Comparison of ENCODE assay signal across 8 cellular contexts in genomic region chr22:21629262-21630149, GRCh38. TPM values are rescaled to one million over a fixed set of nuclear protein-coding genes. Genes with fewer than 3 reads are reported as not detected.
DNase-seq lines count a peak whose midpoint lies in the region; ATAC-seq and TF ChIP-seq lines count a peak whose summit lies in the region.

Gene YDJC, minus strand, starts transcription at chr22:21630022. Its CDS starts 8 bp downstream, at chr22:21630014.

- peaks cover 0 to 4% (median 0%) of the 10 kb centered on the region in 4 donors for H3K36me3 ChIP-seq in liver (ENCODE audit: control insufficient read depth in 4 of 4, insufficient read depth in 3 of 4, low read depth in 1 of 4, low read length in 3 of 4)

- DNase-seq in CD1c-positive myeloid dendritic cell (ENCODE audit: extremely low spot score) (peak; percentile 97), NCI-H748 (lab: John Stamatoyannopoulos, UW; ENCODE audit: unreplicated experiment) (peak; percentile 88)
- peak; percentile 96 for DNase-seq in activated CD4-positive, alpha-beta T cell treated with anti-CD3 and anti-CD28 coated beads, Interleukin-2, amount 50 U/mL, for 1 hour
- DNase-seq in stimulated activated CD4-positive, alpha-beta T cell treated with anti-CD3 and anti-CD28 coated beads, Interleukin-4, amount 100 ng/mL, for 1 hour, result peak; percentile 97

- peak; percentile 83 for ATAC-seq in GM19395 (IDR thresholded peaks at IDR 0.05; ENCODE audit: unreplicated experiment)
- peak; percentile 53 for ATAC-seq in HG03558 (IDR thresholded peaks at IDR 0.05; ENCODE audit: extremely low read depth, unreplicated experiment)

- no peaks in the 10 kb centered on the region for H3K9me3 ChIP-seq in liver (ENCODE audit: control insufficient read depth in 4 of 4, low read length in 3 of 4)

- H3K27ac ChIP-seq in liver (ENCODE audit: low read depth in 1 of 2, low read length in 2 of 2), result peak within 1 kb of the TSS; percentile 78 to 80

- peak within 1 kb of the TSS; percentile 90 for H3K27ac Mint-ChIP-seq in dendritic cell treated with granulocyte-macrophage colony-stimulating factor and Interleukin-4, amounts not matched to agents 40 ng/mL and 50 ng/mL, for 4 days

- H3K4me3 Mint-ChIP-seq in dendritic cell treated with granulocyte-macrophage colony-stimulating factor and Interleukin-4, amounts not matched to agents 40 ng/mL and 50 ng/mL, for 4 days, result peak within 1 kb of the TSS; percentile 91

- WGBS in liver, result under 1% methylated on average over 93 of the region's 93 CpGs

- peaks cover 52% of the 10 kb centered on the region for H3K36me3 Mint-ChIP-seq in dendritic cell treated with granulocyte-macrophage colony-stimulating factor and Interleukin-4, amounts not matched to agents 40 ng/mL and 50 ng/mL, for 4 days (ENCODE audit: low read depth)

- peaks cover 54% of the 10 kb centered on the region for H3K4me1 Mint-ChIP-seq in dendritic cell treated with granulocyte-macrophage colony-stimulating factor and Interleukin-4, amounts not matched to agents 40 ng/mL and 50 ng/mL, for 4 days (ENCODE audit: low read depth)

- peak; percentile 38 for TF ChIP-seq CTCF in liver (IDR thresholded peaks at IDR 0.05; ENCODE audit: low read depth, low read length, missing input control)

- peaks cover 6% of the 10 kb centered on the region for H3K9me3 Mint-ChIP-seq in dendritic cell treated with granulocyte-macrophage colony-stimulating factor and Interleukin-4, amounts not matched to agents 40 ng/mL and 50 ng/mL, for 4 days

- intact Hi-C loops in dendritic cell treated with granulocyte-macrophage colony-stimulating factor and Interleukin-4, amounts not matched to agents 40 ng/mL and 50 ng/mL, for 4 days (cut with micrococcal nuclease), result loop anchor here (1.0 kb wide), 1 partner anchor 12 kb away; no protein-coding TSS in a partner anchor

- no peaks in the 10 kb centered on the region for H3K27me3 Mint-ChIP-seq in dendritic cell treated with granulocyte-macrophage colony-stimulating factor and Interleukin-4, amounts not matched to agents 40 ng/mL and 50 ng/mL, for 4 days

- H3K4me3 ChIP-seq in liver (ENCODE audit: low read depth in 1 of 3, low read length in 3 of 3), result peak within 1 kb of the TSS; percentile 85 to 99 (median 95)

- TF ChIP-seq RAD21 in liver (IDR thresholded peaks at IDR 0.05), result peak in 1 of 2 donors; percentile 9

- H3K9ac ChIP-seq in liver (ENCODE audit: low read depth in 1 of 2, low read length in 2 of 2), result peak within 1 kb of the TSS; percentile 11 to 48

- H3K27me3 ChIP-seq in liver (ENCODE audit: control insufficient read depth in 4 of 4, insufficient read depth in 4 of 4, low read length in 3 of 4), result no peaks in the 10 kb centered on the region

- H3K4me1 ChIP-seq in liver (ENCODE audit: control insufficient read depth in 4 of 4, insufficient read depth in 4 of 4, low read length in 3 of 4), result peaks cover 3 to 20% (median 9%) of the 10 kb centered on the region in 4 donors

TF ChIP-seq in liver, 16 proteins besides CTCF, POLR2A, EP300 and RAD21:
- TF ChIP-seq FOXA2 (IDR thresholded peaks at IDR 0.05) (no peak), GABPA (IDR thresholded peaks at IDR 0.05 in 1 of 2, conservative IDR thresholded peaks at IDR 0.05 in 1 of 2) (peak in 1 of 2 donors; percentile 48), HNF4G (IDR thresholded peaks at IDR 0.05) (no peak), RXRA (IDR thresholded peaks at IDR 0.05) (peak; percentile 13 to 67), ATF3 (IDR thresholded peaks at IDR 0.05) (no peak), HNF4A (conservative IDR thresholded peaks at IDR 0.05) (no peak), YY1 (IDR thresholded peaks at IDR 0.05) (peak; percentile 37), MAX (IDR thresholded peaks at IDR 0.05) (no peak), JUND (IDR thresholded peaks at IDR 0.05) (no peak)

RNA-seq across cellular contexts. Expression of gene YDJC, which starts in this region (rescaled TPM):
- 1 to 10 TPM; 8.0 to 8.5 TPM for total RNA-seq in liver
- polyA plus RNA-seq in liver, result 10 to 100 TPM in 1 of 2 donors, 1 to 10 TPM in 1; 8.0 to 18.7 TPM

Comparison
In these comparisons a context has a peak if more than half of its experiments do, and no peak if none do; other contexts are left out.
1. Peak in every context shown above with its lines: DNase-seq, ATAC-seq, H3K4me3 ChIP-seq and H3K27ac ChIP-seq.